ENCODE assay signal across 19 cellular contexts in genomic region chr6:89378628-89379027, GRCh38.
"Had no signal": no experiment of that assay in that cellular context is flagged by ENCODE, and none has a peak within 500 bp of the region (broad histone marks: within the 10 kb centered on the region; RNA-seq: fewer than 3 reads in every experiment).

No MANE protein-coding gene starts in this region.

- H3K27ac ChIP-seq: brain microvascular endothelial cell, esophagus muscularis mucosa, foreskin keratinocyte, prostate gland, tibial nerve had no signal

- H3K4me3 ChIP-seq: esophagus muscularis mucosa, prostate gland, tibial nerve had no signal

- ATAC-seq: foreskin keratinocyte, left lobe of liver had no signal

- DNase-seq: activated CD4-positive, alpha-beta memory T cell treated with anti-CD3 and anti-CD28 coated beads, Interleukin-2, amount 10 ng/mL, durations not matched to agents 7 days and 5 days; activated CD4-positive, alpha-beta T cell treated with anti-CD3 and anti-CD28 coated beads for 1 hour; activated CD4-positive, alpha-beta T cell treated with anti-CD3 and anti-CD28 coated beads, Interleukin-2, amount 10 ng/mL, durations not matched to agents 7 days and 5 days; activated CD8-positive, alpha-beta memory T cell treated with anti-CD3 and anti-CD28 coated beads, Interleukin-2, amount 50 U/mL, for 48 hours; activated gamma-delta T cell; activated naive CD4-positive, alpha-beta T cell treated with anti-CD3 and anti-CD28 coated beads, Interleukin-2, amount 50 U/mL, for 16 hours; activated T-cell treated with anti-CD3 and anti-CD28 coated beads, Interleukin-2, amount 50 U/mL, for 24 hours; amniotic stem cell; brain microvascular endothelial cell; endodermal cell; foreskin keratinocyte; kidney glomerular epithelial cell; stimulated activated CD4-positive, alpha-beta T cell treated with anti-CD3 and anti-CD28 coated beads, Interleukin-2, amount 100 ng/mL, for 48 hours; stimulated activated naive CD4-positive, alpha-beta T cell treated with Interleukin-2 at 50 U/mL for 16 hours; T-helper 9 cell had no signal

- H3K27me3 ChIP-seq: brain microvascular endothelial cell, esophagus muscularis mucosa, tibial nerve had no signal

- H3K36me3 ChIP-seq: brain microvascular endothelial cell, prostate gland, tibial nerve had no signal

- H3K9me3 ChIP-seq: esophagus muscularis mucosa, prostate gland, tibial nerve had no signal

- H3K4me1 ChIP-seq: esophagus muscularis mucosa, foreskin keratinocyte, prostate gland, tibial nerve had no signal
